1 cellular context compared by ENCODE assay signal in genomic region chr7:83640240-83640639, GRCh38.
TF ChIP-seq lines count a peak whose summit lies in the region.

No MANE protein-coding gene starts in this region.

TF ChIP-seq in SK-N-SH, 30 proteins besides CTCF, POLR2A, EP300 and RAD21 (continued from another document):
- no peak for TF ChIP-seq RXRA (IDR thresholded peaks at IDR 0.05; ENCODE audit: borderline replicate concordance, low read depth)
- no peak for TF ChIP-seq ZBTB33 (IDR thresholded peaks at IDR 0.05; ENCODE audit: borderline replicate concordance, low read depth)
- TF ChIP-seq TAF1 (IDR thresholded peaks at IDR 0.05; ENCODE audit: borderline replicate concordance, low read depth, low read length) = no peak
- TF ChIP-seq TEAD4 (IDR thresholded peaks at IDR 0.05; ENCODE audit: borderline replicate concordance, insufficient read depth) = no peak
- no peak for TF ChIP-seq SIN3A (IDR thresholded peaks at IDR 0.05; ENCODE audit: borderline replicate concordance, low read depth, low read length)
- TF ChIP-seq MXI1 (IDR thresholded peaks at IDR 0.05; ENCODE audit: low read depth, low read length) = no peak
- no peak for TF ChIP-seq EZH2phosphoT487 (IDR thresholded peaks at IDR 0.05; ENCODE audit: borderline replicate concordance, low read depth)
